Comparison of ENCODE assay signal across 17 cellular contexts in the genomic region with DNA sequence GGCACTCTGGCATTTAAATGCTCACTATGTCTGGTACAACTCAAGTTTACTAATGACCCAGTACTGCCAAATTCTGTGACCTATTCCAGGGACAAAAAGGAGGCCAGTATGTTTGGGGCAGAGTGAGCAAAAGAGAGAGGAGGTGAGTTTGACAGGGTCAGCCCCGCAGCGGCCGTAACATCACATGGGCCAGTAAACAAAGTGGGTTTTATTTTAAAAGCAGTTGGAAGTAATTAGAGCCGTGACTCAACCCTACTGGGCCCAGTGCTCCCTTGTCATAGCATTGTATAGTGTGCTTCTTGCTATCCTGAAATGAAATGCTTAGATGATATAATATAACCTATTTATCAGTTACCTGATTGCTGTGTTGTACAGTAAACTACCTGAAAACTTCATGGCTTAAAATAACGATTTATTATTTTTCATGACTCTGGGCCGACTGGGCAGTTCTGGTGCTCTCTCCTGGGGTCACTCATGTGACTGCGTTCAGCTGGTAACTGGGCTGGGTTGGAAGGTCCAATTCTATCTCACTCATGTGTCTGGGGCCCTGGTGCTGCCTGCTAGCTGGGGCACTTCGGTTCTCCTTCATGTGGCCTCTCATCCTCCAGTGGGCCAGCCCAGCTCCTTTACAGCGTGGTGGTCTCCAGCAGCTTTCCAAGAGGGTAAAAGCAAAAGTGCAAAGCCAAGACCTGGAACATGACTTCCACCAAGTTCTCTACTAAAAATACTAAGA. TPM values are rescaled to one million over a fixed set of nuclear protein-coding genes. Genes with fewer than 3 reads are reported as not detected.
DNase-seq lines count a peak whose midpoint lies in the region; FAIRE-seq and TF ChIP-seq lines count a peak whose summit lies in the region.
"Had no signal": no experiment of that assay in that cellular context is flagged by ENCODE, and none has a peak within 500 bp of the region (broad histone marks: within the 10 kb centered on the region; RNA-seq: fewer than 3 reads in every experiment).

No MANE protein-coding gene starts in this region.

- no peak for TF ChIP-seq CTCF in astrocyte (IDR thresholded peaks at IDR 0.05; ENCODE audit: insufficient read depth, low read depth, low read length)
- no peak for TF ChIP-seq CTCF in chondrocyte (IDR thresholded peaks at IDR 0.05)

- no peak overlapping the region for H3K9ac ChIP-seq in astrocyte (ENCODE audit: low read length)

- no peaks in the 10 kb centered on the region for H3K36me3 ChIP-seq in astrocyte (ENCODE audit: insufficient read depth, low read length)
- H3K36me3 ChIP-seq: upper lobe of right lung had no signal

- peak; percentile 56 for DNase-seq in A172 (ENCODE audit: low spot score)
- peak; percentile 38 for DNase-seq in H4 (ENCODE audit: low spot score)
- peak; percentile 30 for DNase-seq in astrocyte (ENCODE audit: low read depth)
- peak; percentile 35 for DNase-seq in foreskin melanocyte
- DNase-seq in dedifferentiated amniotic fluid mesenchymal stem cell (ENCODE audit: extremely low spot score): no peak
- no peak for DNase-seq in LoVo (ENCODE audit: low spot score)
- no peak for DNase-seq in DMS79 (lab: John Stamatoyannopoulos, UW)
- DNase-seq in chondrocyte (ENCODE audit: low spot score): no peak
- DNase-seq: Caco-2; Kasumi-1; NCI-H1694; NCI-H510A; stimulated activated naive B cell treated with anti-CD40 and anti-IgM and Interleukin-4, amounts not matched to agents 10 μg/mL and 1 μg/mL and 100 μg/mL, for 72 hours; upper lobe of right lung had no signal

- H3K27me3 ChIP-seq in astrocyte (ENCODE audit: insufficient read depth, low read length): no peaks in the 10 kb centered on the region
- H3K27me3 ChIP-seq: upper lobe of right lung had no signal

- peak overlapping the region; percentile 32 for H3K4me2 ChIP-seq in astrocyte (ENCODE audit: low read length)

- H3K36me3 Mint-ChIP-seq in astrocyte (ENCODE audit: low read depth, unreplicated experiment): peaks cover 2% of the 10 kb centered on the region
- no peaks in the 10 kb centered on the region for H3K36me3 Mint-ChIP-seq in chondrocyte (ENCODE audit: low read depth)
- H3K36me3 Mint-ChIP-seq: stimulated activated naive B cell treated with anti-CD40 and anti-IgM and Interleukin-4, amounts not matched to agents 10 μg/mL and 1 μg/mL and 100 μg/mL, for 72 hours had no signal

- no peaks in the 10 kb centered on the region for H3K4me1 ChIP-seq in astrocyte (ENCODE audit: insufficient read depth, low read length)

- H3K4me3 Mint-ChIP-seq in astrocyte (ENCODE audit: unreplicated experiment) (no peak overlapping the region), chondrocyte (ENCODE audit: unreplicated experiment) (no peak overlapping the region)
- H3K4me3 Mint-ChIP-seq: activated T-helper 1 cell treated with anti-CD3 and anti-CD28 coated beads, Interleukin-12 subunit alpha, Interleukin-12 subunit beta, Interleukin-2, Interleukin-4 antibody, amounts not matched to agents 30 ng/mL and 10 ng/mL and 1 ng/mL, durations not matched to agents 14 hours and 24 hours and 36 hours; stimulated activated naive B cell treated with anti-CD40 and anti-IgM and Interleukin-4, amounts not matched to agents 10 μg/mL and 1 μg/mL and 100 μg/mL, for 72 hours had no signal

- H4K20me1 ChIP-seq in astrocyte (ENCODE audit: insufficient read depth, low read length): no peaks in the 10 kb centered on the region

- H3K27ac Mint-ChIP-seq in astrocyte (ENCODE audit: unreplicated experiment): no peak overlapping the region
- no peak overlapping the region for H3K27ac Mint-ChIP-seq in chondrocyte (ENCODE audit: unreplicated experiment)
- H3K27ac Mint-ChIP-seq: activated T-helper 1 cell treated with anti-CD3 and anti-CD28 coated beads, Interleukin-12 subunit alpha, Interleukin-12 subunit beta, Interleukin-2, Interleukin-4 antibody, amounts not matched to agents 30 ng/mL and 10 ng/mL and 1 ng/mL, durations not matched to agents 14 hours and 24 hours and 36 hours; stimulated activated naive B cell treated with anti-CD40 and anti-IgM and Interleukin-4, amounts not matched to agents 10 μg/mL and 1 μg/mL and 100 μg/mL, for 72 hours had no signal

- H3K4me3 ChIP-seq in astrocyte (ENCODE audit: insufficient read depth, low read depth, low read length): no peak overlapping the region
- H3K4me3 ChIP-seq: upper lobe of right lung had no signal

- no peak overlapping the region for H3K27ac ChIP-seq in astrocyte (ENCODE audit: low read depth, low read length)
- H3K27ac ChIP-seq: HL-60, upper lobe of right lung had no signal

- H3K9me3 Mint-ChIP-seq in astrocyte (ENCODE audit: unreplicated experiment) (no peaks in the 10 kb centered on the region), chondrocyte (ENCODE audit: low read depth) (no peaks in the 10 kb centered on the region)
- H3K9me3 Mint-ChIP-seq: activated T-helper 1 cell treated with anti-CD3 and anti-CD28 coated beads, Interleukin-12 subunit alpha, Interleukin-12 subunit beta, Interleukin-2, Interleukin-4 antibody, amounts not matched to agents 30 ng/mL and 10 ng/mL and 1 ng/mL, durations not matched to agents 14 hours and 24 hours and 36 hours; stimulated activated naive B cell treated with anti-CD40 and anti-IgM and Interleukin-4, amounts not matched to agents 10 μg/mL and 1 μg/mL and 100 μg/mL, for 72 hours had no signal

- peaks cover 4% of the 10 kb centered on the region for H3K4me1 Mint-ChIP-seq in astrocyte (ENCODE audit: low read depth, unreplicated experiment)
- H3K4me1 Mint-ChIP-seq in chondrocyte (ENCODE audit: low read depth): peaks cover 16% of the 10 kb centered on the region
- H3K4me1 Mint-ChIP-seq: stimulated activated naive B cell treated with anti-CD40 and anti-IgM and Interleukin-4, amounts not matched to agents 10 μg/mL and 1 μg/mL and 100 μg/mL, for 72 hours had no signal

- no peaks in the 10 kb centered on the region for H3K9me3 ChIP-seq in astrocyte (ENCODE audit: insufficient read depth, low read depth, low read length)
- H3K9me3 ChIP-seq: Caco-2, upper lobe of right lung had no signal

- no peak overlapping the region for H2AFZ ChIP-seq in astrocyte (ENCODE audit: low read depth, low read length)

- FAIRE-seq in astrocyte (lab: Jason Lieb, UNC): no peak
- FAIRE-seq: A204.1 had no signal

- H3K27me3 Mint-ChIP-seq in astrocyte (ENCODE audit: low read depth, unreplicated experiment) (no peaks in the 10 kb centered on the region), chondrocyte (ENCODE audit: low read depth) (no peaks in the 10 kb centered on the region)
- H3K27me3 Mint-ChIP-seq: stimulated activated naive B cell treated with anti-CD40 and anti-IgM and Interleukin-4, amounts not matched to agents 10 μg/mL and 1 μg/mL and 100 μg/mL, for 72 hours had no signal

- H3K79me2 ChIP-seq in astrocyte (ENCODE audit: insufficient read depth, low read length): no peaks in the 10 kb centered on the region

RNA-seq across cellular contexts. Expression of a gene that starts 27.4 kb away (rescaled TPM):
- 8.4 and 11.7 TPM in 2 replicates for total RNA-seq in A172 (2014; rRNA removed; shearing (Covaris generic))
- total RNA-seq in H4 (2014; rRNA removed; shearing (Covaris generic)): 11.7 and 16.2 TPM in 2 replicates
- 5.9 and 7.9 TPM in 2 replicates for total RNA-seq in astrocyte
- total RNA-seq in chondrocyte: 2.6 to 8.9 TPM (median 3.8 TPM) in 3 replicates

RNA-seq across cellular contexts. Expression of a gene that starts 27.4 kb away (rescaled TPM):
- 36.0 and 47.7 TPM in 2 replicates for total RNA-seq in A172 (2014; rRNA removed; shearing (Covaris generic))
- total RNA-seq in H4 (2014; rRNA removed; shearing (Covaris generic)): 12.6 and 29.0 TPM in 2 replicates
- total RNA-seq in astrocyte (22.7 and 22.9 TPM in 2 replicates), chondrocyte (20.0 to 24.7 TPM (median 20.4 TPM) in 3 replicates)

Comparison
In these comparisons a context has a peak if more than half of its experiments do, and no peak if none do; other contexts are left out.
1. DNase-seq: peak in A172 (single experiment), H4 (single experiment), astrocyte (single experiment) and foreskin melanocyte (single experiment); none in dedifferentiated amniotic fluid mesenchymal stem cell (single experiment), LoVo (single experiment), DMS79 (single experiment) and chondrocyte (single experiment).